ENCODE assay signal across 8 cellular contexts in the genomic region with DNA sequence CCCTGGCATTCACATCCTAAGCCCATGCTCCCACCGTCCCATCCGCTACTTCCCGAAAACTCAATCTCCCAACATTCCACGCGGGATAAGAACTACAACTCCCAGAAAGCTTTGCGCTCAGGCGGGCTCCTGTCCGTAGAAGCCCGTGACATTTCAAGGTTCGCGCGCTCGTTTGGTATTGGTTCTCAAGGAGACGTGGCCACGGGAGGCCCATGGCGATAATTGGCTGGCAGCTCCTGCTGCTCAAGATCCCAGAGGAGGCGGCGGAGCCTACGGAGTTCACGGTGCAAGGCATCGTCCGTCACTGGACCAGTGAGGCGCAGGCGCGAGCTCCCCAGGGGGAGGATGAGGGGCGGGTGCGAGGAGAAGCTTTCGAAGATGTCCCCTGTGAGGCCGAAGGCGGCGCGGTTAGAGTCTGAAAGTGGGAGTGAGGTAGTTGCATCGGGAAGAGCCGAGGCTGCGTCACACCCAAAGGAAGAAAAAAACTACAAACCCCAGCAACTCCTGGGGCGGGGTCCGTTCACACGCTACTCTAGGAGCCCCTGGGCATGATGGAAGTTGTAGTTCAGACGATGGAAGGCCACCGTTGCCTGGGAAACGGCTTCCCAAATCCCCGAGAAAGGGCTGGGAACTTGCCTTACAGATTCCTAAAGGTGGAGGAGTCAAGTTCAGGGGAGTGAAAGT. TPM values are rescaled to one million over a fixed set of nuclear protein-coding genes. Genes with fewer than 3 reads are reported as not detected.
DNase-seq lines count a peak whose midpoint lies in the region; TF ChIP-seq lines count a peak whose summit lies in the region.

No MANE protein-coding gene starts in this region.

- H3K4me1 ChIP-seq in HEK293 (ENCODE audit: control insufficient read depth, insufficient read depth, low read length) (no peaks in the 10 kb centered on the region; the same call in 1 of the 2 replicates), SJSA1 (replicated peaks) (peaks cover 22% of the 10 kb centered on the region), ovary (ENCODE audit: insufficient read depth) (peaks cover 36% of the 10 kb centered on the region), thyroid gland (peaks cover 23 to 37% of the 10 kb centered on the region in 2 donors)

- peak overlapping the region; percentile 98 for H3K27ac Mint-ChIP-seq in activated naive CD4-positive, alpha-beta T cell treated with anti-CD3 and anti-CD28 coated beads, Interleukin-2, amount 10 ng/mL, durations not matched to agents 7 days and 5 days

- H3K36me3 ChIP-seq in HEK293 (ENCODE audit: control insufficient read depth in 2 of 2, insufficient read depth in 1 of 2, low read length in 2 of 2) = no peaks in the 10 kb centered on the region
- H3K36me3 ChIP-seq in SJSA1 = no peaks in the 10 kb centered on the region
- H3K36me3 ChIP-seq in ovary = no peaks in the 10 kb centered on the region
- no peaks in the 10 kb centered on the region for H3K36me3 ChIP-seq in thyroid gland

- DNase-seq in GF-D8 (lab: John Stamatoyannopoulos, UW) (peak; percentile 91), MV-4-11 (lab: John Stamatoyannopoulos, UW) (peak; percentile 100), SJSA1 (ENCODE audit: low read depth in 1 of 2, low spot score in 2 of 2) (peak; percentile 98 to 99), head of caudate nucleus (peak; percentile 99 to 100 (median 100)), ovary (peak; percentile 97 to 100 (median 99)), thyroid gland (peak; percentile 100)
- DNase-seq in activated naive CD4-positive, alpha-beta T cell treated with anti-CD3 and anti-CD28 coated beads, Interleukin-2, amount 10 ng/mL, durations not matched to agents 7 days and 5 days = peak; percentile 96

- no peak for TF ChIP-seq CTCF in HEK293 (tag by site-specific recombination; IDR thresholded peaks at IDR 0.05)
- no peak for TF ChIP-seq CTCF in ovary (IDR thresholded peaks at IDR 0.05)
- no peak for TF ChIP-seq CTCF in thyroid gland (IDR thresholded peaks at IDR 0.05)

- H3K4me3 ChIP-seq in HEK293 (ENCODE audit: low read depth, low read length) (peak overlapping the region; percentile 74), SJSA1 (peak overlapping the region; percentile 53), ovary (peak overlapping the region; percentile 51), thyroid gland (replicated peaks in 1 of 3) (peak overlapping the region; percentile 39 to 52 (median 43))

- TF ChIP-seq EP300 in ovary (IDR thresholded peaks at IDR 0.05) = no peak

- WGBS in ovary, 3 donors = 3 to 6% (median 5%) methylated on average over 42 of the region's 42 CpGs
- 15 to 30% methylated on average over 34 to 42 of the region's 42 CpGs for WGBS in thyroid gland, 2 donors

- H3K27ac ChIP-seq in HEK293 (ENCODE audit: extremely low read depth, low read depth, low read length) (peak overlapping the region; percentile 75), SJSA1 (peak overlapping the region; percentile 83), ovary (peak overlapping the region; percentile 78 to 96), thyroid gland (peak overlapping the region; percentile 64 to 80 (median 70))

- peak; percentile 27 for TF ChIP-seq POLR2A in ovary (IDR thresholded peaks at IDR 0.05)
- peak in 1 of 2 donors; percentile 11 for TF ChIP-seq POLR2A in thyroid gland (IDR thresholded peaks at IDR 0.05)

- intact Hi-C loops in head of caudate nucleus (cut with DNase I) = no loop called here
- intact Hi-C loops in ovary (cut with DNase I) = no loop called here
- intact Hi-C loops in thyroid gland (cut with DNase I) = no loop called here

- H3K4me3 Mint-ChIP-seq in activated naive CD4-positive, alpha-beta T cell treated with anti-CD3 and anti-CD28 coated beads, Interleukin-2, amount 10 ng/mL, durations not matched to agents 7 days and 5 days = peak overlapping the region; percentile 96

- peaks cover 9% of the 10 kb centered on the region for H3K9me3 Mint-ChIP-seq in activated naive CD4-positive, alpha-beta T cell treated with anti-CD3 and anti-CD28 coated beads, Interleukin-2, amount 10 ng/mL, durations not matched to agents 7 days and 5 days

- POLR2A ChIA-PET in HEK293 (lab: Yijun Ruan, JAX) = interaction anchor here (0.5 to 2.5 kb wide), 9 partner anchors 18 to 724 kb away, joined by 3 to 20 read pairs (median 4); partner anchors contain the start of genes DHDH, IZUMO1, PPP1R15A and RPL18

- CTCF ChIA-PET in HEK293 (lab: Yijun Ruan, JAX) = interaction anchor here (0.6 to 1.4 kb wide), 6 partner anchors 14 to 460 kb away, joined by 3 to 8 read pairs (median 3); no protein-coding TSS in a partner anchor
- CTCF ChIA-PET in activated naive CD4-positive, alpha-beta T cell treated with anti-CD3 and anti-CD28 coated beads, Interleukin-2, amount 10 ng/mL, durations not matched to agents 7 days and 5 days (lab: Charles Lee) = no interaction called here

- peaks cover 37% of the 10 kb centered on the region for H3K4me1 Mint-ChIP-seq in activated naive CD4-positive, alpha-beta T cell treated with anti-CD3 and anti-CD28 coated beads, Interleukin-2, amount 10 ng/mL, durations not matched to agents 7 days and 5 days

- H3K9me3 ChIP-seq in HEK293 (ENCODE audit: control insufficient read depth, insufficient read depth, low read depth, low read length) = no peaks in the 10 kb centered on the region
- no peaks in the 10 kb centered on the region for H3K9me3 ChIP-seq in SJSA1 (replicated peaks)
- no peaks in the 10 kb centered on the region for H3K9me3 ChIP-seq in ovary
- no peaks in the 10 kb centered on the region for H3K9me3 ChIP-seq in thyroid gland

- peaks cover 11% of the 10 kb centered on the region for H3K36me3 Mint-ChIP-seq in activated naive CD4-positive, alpha-beta T cell treated with anti-CD3 and anti-CD28 coated beads, Interleukin-2, amount 10 ng/mL, durations not matched to agents 7 days and 5 days

- H3K27me3 Mint-ChIP-seq in activated naive CD4-positive, alpha-beta T cell treated with anti-CD3 and anti-CD28 coated beads, Interleukin-2, amount 10 ng/mL, durations not matched to agents 7 days and 5 days = peaks cover 12% of the 10 kb centered on the region

- no peaks in the 10 kb centered on the region for H3K27me3 ChIP-seq in SJSA1 (replicated peaks)
- no peaks in the 10 kb centered on the region for H3K27me3 ChIP-seq in ovary
- no peaks in the 10 kb centered on the region for H3K27me3 ChIP-seq in thyroid gland

TF ChIP-seq in HEK293, 187 proteins besides CTCF, POLR2A, EP300 and RAD21 (continues in another document):
- TF ChIP-seq ZNF19 (tag by site-specific recombination; IDR thresholded peaks at IDR 0.05; ENCODE audit: low read depth) (no peak), GLIS1 (tag by site-specific recombination; IDR thresholded peaks at IDR 0.05) (peak; percentile 91), SCRT1 (tag by site-specific recombination; IDR thresholded peaks at IDR 0.05; ENCODE audit: borderline replicate concordance) (no peak), ELK4 (IDR thresholded peaks at IDR 0.05; ENCODE audit: borderline replicate concordance, low read depth, low read length) (no peak), ZNF596 (tag by site-specific recombination; IDR thresholded peaks at IDR 0.05) (no peak), ZBTB20 (tag by site-specific recombination; IDR thresholded peaks at IDR 0.05) (peak; percentile 68), ZNF157 (tag by site-specific recombination; IDR thresholded peaks at IDR 0.05) (no peak), ZNF510 (tag by site-specific recombination; IDR thresholded peaks at IDR 0.05; ENCODE audit: insufficient replicate concordance) (no peak), ZSCAN30 (tag by site-specific recombination; IDR thresholded peaks at IDR 0.05) (no peak), ZNF121 (tag by site-specific recombination; IDR thresholded peaks at IDR 0.05) (no peak), ZNF626 (tag by site-specific recombination; IDR thresholded peaks at IDR 0.05) (no peak)
- TF ChIP-seq, protein P1, sequence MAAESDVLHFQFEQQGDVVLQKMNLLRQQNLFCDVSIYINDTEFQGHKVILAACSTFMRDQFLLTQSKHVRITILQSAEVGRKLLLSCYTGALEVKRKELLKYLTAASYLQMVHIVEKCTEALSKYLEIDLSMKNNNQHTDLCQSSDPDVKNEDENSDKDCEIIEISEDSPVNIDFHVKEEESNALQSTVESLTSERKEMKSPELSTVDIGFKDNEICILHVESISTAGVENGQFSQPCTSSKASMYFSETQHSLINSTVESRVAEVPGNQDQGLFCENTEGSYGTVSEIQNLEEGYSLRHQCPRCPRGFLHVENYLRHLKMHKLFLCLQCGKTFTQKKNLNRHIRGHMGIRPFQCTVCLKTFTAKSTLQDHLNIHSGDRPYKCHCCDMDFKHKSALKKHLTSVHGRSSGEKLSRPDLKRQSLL (tag by site-specific recombination; IDR thresholded peaks at IDR 0.05) = peak; percentile 63; the same call in 1 of the 2 replicates

RNA-seq across cellular contexts. Expression of gene MAMSTR, which starts 1.2 kb away (rescaled TPM):
- 0.16 TPM in 1 of 2 replicates, not detected in the other for total RNA-seq in SJSA1 (2014; rRNA removed; shearing (Covaris generic))
- total RNA-seq in ovary (10 to 100 TPM in 5 of 7 donors, 1 to 10 TPM in 2; 1.3 to 17.1 (median 11.2) TPM), thyroid gland (under 1 TPM in 3 of 4 donors, not detected in 1; 0.29 to 0.67 (median 0.54) TPM)
- polyA plus RNA-seq in ovary = 1 to 10 TPM; 3.7 to 5.7 TPM

RNA-seq across cellular contexts. Expression of gene RASIP1, which starts 19.7 kb away (rescaled TPM):
- 0.21 and 0.53 TPM in 2 replicates for total RNA-seq in SJSA1 (2014; rRNA removed; shearing (Covaris generic))
- total RNA-seq in ovary (10 to 100 TPM in 5 of 7 donors, 1 to 10 TPM in 2; 4.9 to 25.9 (median 14.2) TPM), thyroid gland (10 to 100 TPM in 2 of 4 donors, 1 to 10 TPM in 2; 9.7 to 25.8 (median 14.0) TPM)
- polyA plus RNA-seq in ovary = 10 to 100 TPM in 1 of 2 donors, 1 to 10 TPM in 1; 4.1 to 18.4 TPM

RNA-seq across cellular contexts. Expression of gene FUT2, which starts 25.0 kb away (rescaled TPM):
- total RNA-seq in SJSA1 (2014; rRNA removed; shearing (Covaris generic)) = not detected in 2 replicates
- total RNA-seq in ovary = 1 to 10 TPM in 5 of 7 donors, not detected in 2; 1.0 to 2.5 (median 2.4) TPM
- polyA plus RNA-seq in ovary = under 1 TPM; 0.10 to 0.23 TPM
- 1 to 10 TPM in 1 of 4 donors, under 1 TPM in 1, not detected in 2; 0.27 to 1.3 TPM for total RNA-seq in thyroid gland

RNA-seq across cellular contexts. Expression of gene IZUMO1, which starts 26.0 kb away (rescaled TPM):
- total RNA-seq in SJSA1 (2014; rRNA removed; shearing (Covaris generic)) = not detected in 2 replicates
- total RNA-seq in ovary (under 1 TPM in 2 of 7 donors, not detected in 5; 0.11 to 0.67 TPM), thyroid gland (1 to 10 TPM in 2 of 4 donors, not detected in 2; 1.1 TPM)
- polyA plus RNA-seq in ovary = under 1 TPM; 0.08 to 0.13 TPM

RNA-seq across cellular contexts. Expression of gene FUT1, which starts 31.7 kb away (rescaled TPM):
- total RNA-seq in SJSA1 (2014; rRNA removed; shearing (Covaris generic)) = not detected in 2 replicates
- total RNA-seq in ovary (1 to 10 TPM in 3 of 7 donors, under 1 TPM in 4; 0.48 to 4.0 (median 0.87) TPM), thyroid gland (1 to 10 TPM; 1.7 to 3.0 (median 2.0) TPM)
- 1 to 10 TPM; 1.3 to 1.4 TPM for polyA plus RNA-seq in ovary

Comparison
In these comparisons a context has a peak if more than half of its experiments do, and no peak if none do; other contexts are left out.
1. Peak in every context shown above with its lines: DNase-seq, H3K4me3 ChIP-seq and H3K27ac ChIP-seq.